Comparison of ENCODE assay signal across 33 cellular contexts in the genomic region with DNA sequence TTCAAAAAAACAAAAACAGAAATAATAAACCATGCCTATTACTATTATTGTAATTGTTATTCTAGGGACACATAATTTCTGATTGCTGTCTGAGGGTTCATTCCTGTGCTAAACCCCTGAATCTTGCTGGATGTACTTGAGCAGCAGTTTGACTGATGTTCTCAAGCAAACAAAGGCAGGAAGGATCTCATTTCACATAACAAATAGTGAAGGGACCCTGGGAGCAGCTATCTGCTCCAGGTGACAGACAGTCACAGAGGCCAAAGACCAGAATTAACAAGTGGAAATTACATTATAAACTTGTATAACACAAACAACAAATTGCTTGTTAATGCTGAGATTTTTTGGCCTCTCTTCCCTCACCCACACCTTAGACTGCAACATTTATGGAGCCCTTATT.
"Had no signal": no experiment of that assay in that cellular context is flagged by ENCODE, and none has a peak within 500 bp of the region (broad histone marks: within the 10 kb centered on the region; RNA-seq: fewer than 3 reads in every experiment).

No MANE protein-coding gene starts in this region.

- H3K27me3 ChIP-seq: adrenal gland, body of pancreas, breast epithelium had no signal

- H3K4me3 Mint-ChIP-seq: activated B cell treated with CpG ODN at 0.5 μM for 24 hours; activated CD4-positive, alpha-beta memory T cell treated with anti-CD3 and anti-CD28 coated beads for 36 hours; activated naive CD4-positive, alpha-beta T cell treated with anti-CD3 and anti-CD28 coated beads for 36 hours; activated T-cell treated with anti-CD3 and anti-CD28 coated beads, Interleukin-2, amount 50 U/mL, for 4 hours; activated T-helper 1 cell treated with anti-CD3 and anti-CD28 coated beads, Interleukin-12 subunit alpha, Interleukin-12 subunit beta, Interleukin-2, Interleukin-4 antibody, amounts not matched to agents 30 ng/mL and 10 ng/mL and 1 ng/mL, durations not matched to agents 14 hours and 24 hours and 36 hours had no signal

- H3K27me3 Mint-ChIP-seq: activated B cell treated with CpG ODN at 0.5 μM for 24 hours; activated CD4-positive, alpha-beta memory T cell treated with anti-CD3 and anti-CD28 coated beads for 36 hours had no signal

- H3K4me2 ChIP-seq: PC-9 had no signal

- ATAC-seq: activated naive CD4-positive, alpha-beta T cell treated with anti-CD3 and anti-CD28 coated beads, Interleukin-2, amount 50 U/mL, for 72 hours; activated T-cell treated with anti-CD3 and anti-CD28 coated beads, Interleukin-2, amount 50 U/mL, for 4 hours; body of pancreas; Right ventricle myocardium inferior had no signal

- H3K9me3 Mint-ChIP-seq: activated B cell treated with CpG ODN at 0.5 μM for 24 hours; activated T-helper 1 cell treated with anti-CD3 and anti-CD28 coated beads, Interleukin-12 subunit alpha, Interleukin-12 subunit beta, Interleukin-2, Interleukin-4 antibody, amounts not matched to agents 30 ng/mL and 10 ng/mL and 1 ng/mL, durations not matched to agents 14 hours and 24 hours and 36 hours had no signal

- DNase-seq: activated B cell treated with CpG ODN at 0.5 μM for 24 hours; activated CD4-positive, alpha-beta memory T cell treated with anti-CD3 and anti-CD28 coated beads for 36 hours; activated CD4-positive, alpha-beta T cell treated with anti-CD3 and anti-CD28 coated beads for 4 hours; activated CD4-positive, alpha-beta T cell treated with anti-CD3 and anti-CD28 coated beads, Interleukin-2, amount 50 U/mL, for 1 hour; activated CD4-positive, CD25-positive, alpha-beta regulatory T cell treated with anti-CD3 and anti-CD28 coated beads, Interleukin-2, amount 50 U/mL, for 72 hours; activated CD8-positive, alpha-beta memory T cell treated with anti-CD3 and anti-CD28 coated beads, Interleukin-2, amount 50 U/mL, for 4 hours; activated gamma-delta T cell treated with Interleukin-2 at 50 U/mL for 16 hours; activated naive CD4-positive, alpha-beta T cell treated with anti-CD3 and anti-CD28 coated beads for 36 hours; activated T-cell treated with anti-CD3 and anti-CD28 coated beads for 4 hours; activated T-cell treated with anti-CD3 and anti-CD28 coated beads, Interleukin-2, amount 50 U/mL, for 4 hours; adrenal gland; body of pancreas; Karpas-422; KBM-7; NCI-H1105; NCI-H1417 treated with DMSO at 0.1 percent for 48 hours; NCI-H187 treated with DMSO at 0.1 percent for 48 hours; NCI-H2081 treated with DMSO at 0.1 percent for 48 hours; NCI-H226; NCI-H446 treated with DMSO at 0.1 percent for 48 hours; NCI-H526; PC-9; SIG-M5; SW 1271; T-helper 1 cell; T-helper 2 cell; T-helper 9 cell had no signal

- H3K4me3 ChIP-seq: adrenal gland, body of pancreas, breast epithelium, PC-9 had no signal

- H3K4me1 Mint-ChIP-seq: activated B cell treated with CpG ODN at 0.5 μM for 24 hours had no signal

- H3K36me3 ChIP-seq: adrenal gland, breast epithelium had no signal

- H3K27ac Mint-ChIP-seq: activated B cell treated with CpG ODN at 0.5 μM for 24 hours; activated CD4-positive, alpha-beta memory T cell treated with anti-CD3 and anti-CD28 coated beads for 36 hours; activated naive CD4-positive, alpha-beta T cell treated with anti-CD3 and anti-CD28 coated beads for 36 hours; activated naive CD4-positive, alpha-beta T cell treated with anti-CD3 and anti-CD28 coated beads, Interleukin-2, amount 50 U/mL, for 72 hours; activated T-helper 1 cell treated with anti-CD3 and anti-CD28 coated beads, Interleukin-12 subunit alpha, Interleukin-12 subunit beta, Interleukin-2, Interleukin-4 antibody, amounts not matched to agents 30 ng/mL and 10 ng/mL and 1 ng/mL, durations not matched to agents 14 hours and 24 hours and 36 hours had no signal

- H3K36me3 Mint-ChIP-seq: activated CD4-positive, alpha-beta memory T cell treated with anti-CD3 and anti-CD28 coated beads for 36 hours; activated naive CD4-positive, alpha-beta T cell treated with anti-CD3 and anti-CD28 coated beads, Interleukin-2, amount 50 U/mL, for 72 hours had no signal

- H2AFZ ChIP-seq: PC-9 had no signal

- H3K4me1 ChIP-seq: adrenal gland, body of pancreas, breast epithelium had no signal

- H3K27ac ChIP-seq: adrenal gland, body of pancreas, breast epithelium, PC-9, RWPE1, VCaP had no signal
